ENCODE assay signal across 15 cellular contexts in the genomic region with DNA sequence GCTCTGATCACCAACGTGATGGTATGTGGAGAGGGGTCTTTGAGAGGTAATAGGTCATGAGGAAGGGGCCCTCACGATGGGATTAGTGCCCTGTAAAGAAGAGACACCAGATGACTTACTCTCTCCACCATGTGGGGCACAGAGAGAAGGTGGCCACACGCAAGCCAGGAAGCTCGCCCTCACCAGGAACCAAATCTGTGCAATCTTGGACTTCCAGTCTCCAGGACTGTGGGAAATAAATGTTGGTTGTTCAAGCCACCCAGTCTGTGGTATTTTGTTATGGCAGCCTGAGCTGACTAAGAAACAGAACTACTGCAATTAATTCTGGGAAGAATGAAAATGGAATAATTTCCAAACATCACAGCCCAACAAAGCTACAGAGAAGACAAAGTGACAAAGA.
"Had no signal": no experiment of that assay in that cellular context is flagged by ENCODE, and none has a peak within 500 bp of the region (broad histone marks: within the 10 kb centered on the region; RNA-seq: fewer than 3 reads in every experiment).

No MANE protein-coding gene starts in this region.

- ATAC-seq: activated CD8-positive, alpha-beta T cell treated with anti-CD3 and anti-CD28 coated beads for 36 hours; stimulated activated memory B cell treated with anti-CD40 and anti-IgM and Interleukin-4, amounts not matched to agents 10 μg/mL and 1 μg/mL and 100 μg/mL, for 72 hours had no signal

- H3K4me2 ChIP-seq: hepatocyte, neural progenitor cell had no signal

- H3K27ac ChIP-seq: coronary artery, hepatocyte, neural progenitor cell, parathyroid adenoma, tibial nerve, vagina, WERI-Rb-1 had no signal

- H3K27me3 ChIP-seq: hepatocyte, neural progenitor cell, tibial nerve, vagina had no signal

- H3K9ac ChIP-seq: neural progenitor cell, parathyroid adenoma had no signal

- H3K4me1 ChIP-seq: parathyroid adenoma, tibial nerve, vagina had no signal

- H2AFZ ChIP-seq: hepatocyte, neural progenitor cell, parathyroid adenoma had no signal

- DNase-seq: activated CD4-positive, alpha-beta T cell treated with anti-CD3 and anti-CD28 coated beads for 4 hours; activated CD8-positive, alpha-beta memory T cell treated with anti-CD3 and anti-CD28 coated beads, Interleukin-2, amount 50 U/mL, for 4 hours; activated CD8-positive, alpha-beta T cell treated with anti-CD3 and anti-CD28 coated beads for 36 hours; activated naive CD4-positive, alpha-beta T cell treated with Interleukin-2 at 50 U/mL for 16 hours; effector CD8-positive, alpha-beta T cell; retina; small intestine; WERI-Rb-1 had no signal

- H3K4me3 ChIP-seq: coronary artery, hepatocyte, neural progenitor cell, tibial nerve, vagina had no signal

- H3K9me3 ChIP-seq: vagina had no signal

- H3K79me2 ChIP-seq: hepatocyte, parathyroid adenoma had no signal

- H3K36me3 ChIP-seq: neural progenitor cell, tibial nerve, vagina, WERI-Rb-1 had no signal
